22 cellular contexts compared by ENCODE assay signal in genomic region chrX:114267127-114267526, GRCh38.
DNase-seq lines count a peak whose midpoint lies in the region; ATAC-seq and TF ChIP-seq lines count a peak whose summit lies in the region.
"Had no signal": no experiment of that assay in that cellular context is flagged by ENCODE, and none has a peak within 500 bp of the region (broad histone marks: within the 10 kb centered on the region; RNA-seq: fewer than 3 reads in every experiment).

No MANE protein-coding gene starts in this region.

- no peak overlapping the region for H3K4me3 Mint-ChIP-seq in neural crest cell
- H3K4me3 Mint-ChIP-seq: CD4-positive, CD25-positive, alpha-beta regulatory T cell; H9 had no signal

- TF ChIP-seq CTCF in neural crest cell (conservative IDR thresholded peaks at IDR 0.05) = no peak
- no peak for TF ChIP-seq CTCF in Peyer's patch (IDR thresholded peaks at IDR 0.05)

- no peaks in the 10 kb centered on the region for H3K9me3 Mint-ChIP-seq in neural crest cell

- H3K4me3 ChIP-seq in Peyer's patch = no peak overlapping the region

- no peaks in the 10 kb centered on the region for H3K36me3 ChIP-seq in Peyer's patch
- H3K36me3 ChIP-seq: BE2C had no signal

- H3K4me1 Mint-ChIP-seq in neural crest cell = peaks cover 21% of the 10 kb centered on the region
- H3K4me1 Mint-ChIP-seq: CD4-positive, CD25-positive, alpha-beta regulatory T cell had no signal

- no peak for TF ChIP-seq POLR2A in Peyer's patch (IDR thresholded peaks at IDR 0.05)

- ATAC-seq in GM18498 (IDR thresholded peaks at IDR 0.05; ENCODE audit: unreplicated experiment) (no peak), HG03565 (IDR thresholded peaks at IDR 0.05; ENCODE audit: unreplicated experiment) (no peak)

- no peaks in the 10 kb centered on the region for H3K9me3 ChIP-seq in Peyer's patch
- H3K9me3 ChIP-seq: BE2C, Caco-2, SK-N-SH had no signal

- H3K27me3 Mint-ChIP-seq in neural crest cell (ENCODE audit: low read depth) = no peaks in the 10 kb centered on the region
- H3K27me3 Mint-ChIP-seq: CD4-positive, CD25-positive, alpha-beta regulatory T cell had no signal

- peaks cover 3% of the 10 kb centered on the region for H3K36me3 Mint-ChIP-seq in neural crest cell (ENCODE audit: low read depth)
- H3K36me3 Mint-ChIP-seq: CD4-positive, CD25-positive, alpha-beta regulatory T cell had no signal

- H3K27ac ChIP-seq in Peyer's patch = no peak overlapping the region
- H3K27ac ChIP-seq: HL-60 had no signal

- peak overlapping the region; percentile 66 for H3K27ac Mint-ChIP-seq in neural crest cell (ENCODE audit: unreplicated experiment)
- H3K27ac Mint-ChIP-seq: CD4-positive, CD25-positive, alpha-beta regulatory T cell had no signal

- no peaks in the 10 kb centered on the region for H3K27me3 ChIP-seq in Peyer's patch
- H3K27me3 ChIP-seq: BE2C had no signal

- peak; percentile 1 for DNase-seq in SIG-M5 treated with dmso at 0.1 percent for 504 hours (lab: John Stamatoyannopoulos, UW; ENCODE audit: unreplicated experiment)
- DNase-seq in SIG-M5 (lab: John Stamatoyannopoulos, UW) = no peak
- DNase-seq in SKM-1 (lab: John Stamatoyannopoulos, UW; ENCODE audit: unreplicated experiment) = peak; percentile 11
- DNase-seq in cerebellar cortex (ENCODE audit: low spot score) = peak; percentile 0
- DNase-seq in neural crest cell (ENCODE audit: low read depth, low spot score) = no peak
- no peak for DNase-seq in Peyer's patch
- DNase-seq: BE2C; Caco-2; CD4-positive, CD25-positive, alpha-beta regulatory T cell; DMS153; H9; NCI-H1092; NCI-H146; NCI-H2029 treated with DMSO at 0.1 percent for 48 hours; NCI-H2171; NCI-H69; NK-92 treated with Interleukin-12 subunit alpha and Interleukin-12 subunit beta, amount 100 ng/mL, for 24 hours; Right ventricle myocardium superior; SK-N-SH had no signal

- H3K4me1 ChIP-seq in Peyer's patch = no peaks in the 10 kb centered on the region
- H3K4me1 ChIP-seq: BE2C, Caco-2 had no signal

Comparison
In these comparisons a context has a peak if more than half of its experiments do, and no peak if none do; other contexts are left out.
1. DNase-seq: peak in SIG-M5 treated with dmso at 0.1 percent for 504 hours (single experiment), SKM-1 (single experiment) and cerebellar cortex (single experiment); none in SIG-M5 (single experiment), neural crest cell (single experiment) and Peyer's patch (0 of 3).